ENCODE assay signal across 25 cellular contexts in genomic region chr2:142330458-142330857, GRCh38.
"Had no signal": no experiment of that assay in that cellular context is flagged by ENCODE, and none has a peak within 500 bp of the region (broad histone marks: within the 10 kb centered on the region; RNA-seq: fewer than 3 reads in every experiment).

No MANE protein-coding gene starts in this region.

- H3K27ac ChIP-seq: stomach, suprapubic skin, testis, thoracic aorta, thyroid gland, tibial artery, tibial nerve, transverse colon, upper lobe of left lung, upper lobe of right lung, uterus, vagina had no signal

- DNase-seq: stimulated activated CD4-positive, alpha-beta T cell treated with anti-CD3 and anti-CD28 coated beads, Interleukin-2, amount 100 ng/mL, for 48 hours; stimulated activated CD4-positive, alpha-beta T cell treated with anti-CD3 and anti-CD28 coated beads, Interleukin-4, amount 100 ng/mL, for 1 hour; stimulated activated CD4-positive, alpha-beta T cell treated with anti-CD3 and anti-CD28 coated beads, Interleukin-4, amount 100 ng/mL, for 24 hours; stimulated activated CD4-positive, alpha-beta T cell treated with anti-CD3 and anti-CD28 coated beads, Interleukin-4, amount 100 ng/mL, for 4 hours; stimulated activated CD8-positive, alpha-beta memory T cell treated with anti-CD3 and anti-CD28 coated beads, Interleukin-4, amount 100 ng/mL, for 48 hours; stimulated activated naive B cell treated with anti-CD40 and anti-IgM and Interleukin-4, amounts not matched to agents 10 μg/mL and 1 μg/mL and 100 μg/mL, for 72 hours; stimulated activated naive CD4-positive, alpha-beta T cell; stimulated activated naive CD4-positive, alpha-beta T cell treated with Interleukin-2 at 50 U/mL for 16 hours; stimulated activated naive CD8-positive, alpha-beta T cell treated with anti-CD3 and anti-CD28 coated beads, Interleukin-15, amount 100 ng/mL, for 72 hours; stimulated activated naive CD8-positive, alpha-beta T cell treated with anti-CD3 and anti-CD28 coated beads, Interleukin-15, Interleukin-2, amounts not matched to agents 100 U/mL and 50 U/mL, for 24 hours; stomach; substantia nigra; testis; thyroid gland; tibial artery; transverse colon; upper lobe of left lung; upper lobe of right lung; uterus had no signal

- H3K9me3 ChIP-seq: suprapubic skin, testis, thoracic aorta, thyroid gland, transverse colon, upper lobe of left lung, upper lobe of right lung, uterus, vagina had no signal

- ATAC-seq: stimulated activated effector memory CD8-positive, alpha-beta T cell treated with anti-CD3 and anti-CD28 coated beads, Interleukin-12 subunit alpha, Interleukin-12 subunit beta, amount 100 ng/mL, for 72 hours; stimulated activated memory B cell treated with anti-CD40 and anti-IgM and Interleukin-4, amounts not matched to agents 10 μg/mL and 1 μg/mL and 100 μg/mL, for 72 hours; stimulated activated naive B cell treated with anti-CD40 and anti-IgM and Interleukin-4, amounts not matched to agents 10 μg/mL and 1 μg/mL and 100 μg/mL, for 72 hours; stimulated activated naive CD8-positive, alpha-beta T cell treated with anti-CD3 and anti-CD28 coated beads, Interleukin-15, amount 100 ng/mL, for 72 hours; stimulated activated naive CD8-positive, alpha-beta T cell treated with anti-CD3 and anti-CD28 coated beads, Interleukin-15, Interleukin-2, amounts not matched to agents 100 U/mL and 50 U/mL, for 24 hours; upper lobe of right lung had no signal

- H3K27me3 ChIP-seq: stomach, suprapubic skin, testis, thyroid gland, tibial artery, tibial nerve, transverse colon, upper lobe of left lung, upper lobe of right lung, uterus, vagina had no signal

- H3K4me3 ChIP-seq: stomach, suprapubic skin, testis, thoracic aorta, thyroid gland, tibial artery, tibial nerve, transverse colon, upper lobe of left lung, upper lobe of right lung, uterus, vagina had no signal

- H3K4me1 ChIP-seq: stomach, suprapubic skin, testis, thyroid gland, tibial artery, tibial nerve, transverse colon, upper lobe of left lung, upper lobe of right lung, uterus, vagina had no signal

- H3K36me3 ChIP-seq: stomach, suprapubic skin, thoracic aorta, thyroid gland, tibial artery, tibial nerve, transverse colon, upper lobe of left lung, upper lobe of right lung, uterus, vagina had no signal
